In genomic region chr18:79421275-79421857, GRCh38 we compare ENCODE assay signal across 15 cellular contexts. TPM values are rescaled to one million over a fixed set of nuclear protein-coding genes. Genes with fewer than 3 reads are reported as not detected.
DNase-seq lines count a peak whose midpoint lies in the region; ATAC-seq and TF ChIP-seq lines count a peak whose summit lies in the region.
"Had no signal": no experiment of that assay in that cellular context is flagged by ENCODE, and none has a peak within 500 bp of the region (broad histone marks: within the 10 kb centered on the region; RNA-seq: fewer than 3 reads in every experiment).

No MANE protein-coding gene starts in this region.

- no peaks in the 10 kb centered on the region for H3K27me3 Mint-ChIP-seq in activated T-cell treated with anti-CD3 and anti-CD28 coated beads, Interleukin-2, amount 50 U/mL, for 24 hours
- H3K27me3 Mint-ChIP-seq in activated T-cell treated with anti-CD3 and anti-CD28 coated beads, Interleukin-2, amount 50 U/mL, for 4 hours (ENCODE audit: low read depth), result no peaks in the 10 kb centered on the region
- H3K27me3 Mint-ChIP-seq in naive thymus-derived CD4-positive, alpha-beta T cell, result no peaks in the 10 kb centered on the region

- no peak overlapping the region for H3K4me3 Mint-ChIP-seq in activated T-cell treated with anti-CD3 and anti-CD28 coated beads, Interleukin-2, amount 50 U/mL, for 24 hours
- no peak overlapping the region for H3K4me3 Mint-ChIP-seq in activated T-cell treated with anti-CD3 and anti-CD28 coated beads, Interleukin-2, amount 50 U/mL, for 4 hours
- no peak overlapping the region for H3K4me3 Mint-ChIP-seq in naive thymus-derived CD4-positive, alpha-beta T cell

- peaks cover 0 to 4% of the 10 kb centered on the region in 2 donors for H3K4me1 ChIP-seq in naive thymus-derived CD4-positive, alpha-beta T cell (ENCODE audit: control insufficient read depth in 2 of 2, insufficient read depth in 2 of 2, low read length in 2 of 2)
- H3K4me1 ChIP-seq in PC-3 (ENCODE audit: insufficient read depth, low read length), result no peaks in the 10 kb centered on the region
- H3K4me1 ChIP-seq: SJCRH30 had no signal

- H3K36me3 ChIP-seq in naive thymus-derived CD4-positive, alpha-beta T cell (ENCODE audit: control insufficient read depth in 2 of 3, insufficient read depth in 3 of 3, low read length in 3 of 3), result peaks cover 0 to 67% (median 11%) of the 10 kb centered on the region in 3 experiments
- H3K36me3 ChIP-seq in PC-3 (ENCODE audit: low read depth, low read length), result no peaks in the 10 kb centered on the region
- H3K36me3 ChIP-seq: SJCRH30 had no signal

- ATAC-seq in activated T-cell treated with anti-CD3 and anti-CD28 coated beads, Interleukin-2, amount 50 U/mL, for 4 hours, result no peak
- ATAC-seq in HG02943 (IDR thresholded peaks at IDR 0.05; ENCODE audit: low read depth, unreplicated experiment), result peak; percentile 9
- ATAC-seq in naive thymus-derived CD4-positive, alpha-beta T cell, result peak; percentile 16
- no peak for ATAC-seq in PC-3
- no peak for ATAC-seq in GM21526 (IDR thresholded peaks at IDR 0.05; ENCODE audit: low FRiP score, unreplicated experiment)
- no peak for ATAC-seq in HG03175 (IDR thresholded peaks at IDR 0.05; ENCODE audit: unreplicated experiment)

- no peak overlapping the region for H3K4me2 ChIP-seq in PC-3 (ENCODE audit: low read length)

- H3K9me3 ChIP-seq in naive thymus-derived CD4-positive, alpha-beta T cell (ENCODE audit: control insufficient read depth in 2 of 3, low read length in 3 of 3), result no peaks in the 10 kb centered on the region
- no peaks in the 10 kb centered on the region for H3K9me3 ChIP-seq in PC-3 (ENCODE audit: low read length)
- H3K9me3 ChIP-seq: SJCRH30 had no signal

- H3K4me1 Mint-ChIP-seq in activated T-cell treated with anti-CD3 and anti-CD28 coated beads, Interleukin-2, amount 50 U/mL, for 24 hours (ENCODE audit: low read depth), result peaks cover 40% of the 10 kb centered on the region
- peaks cover 17% of the 10 kb centered on the region for H3K4me1 Mint-ChIP-seq in activated T-cell treated with anti-CD3 and anti-CD28 coated beads, Interleukin-2, amount 50 U/mL, for 4 hours (ENCODE audit: low read depth)
- H3K4me1 Mint-ChIP-seq in naive thymus-derived CD4-positive, alpha-beta T cell, result peaks cover 12 to 54% (median 35%) of the 10 kb centered on the region in 7 donors

- H3F3A ChIP-seq in PC-3 (ENCODE audit: low read length, unreplicated experiment), result no peaks in the 10 kb centered on the region

- TF ChIP-seq CTCF in PC-3 (conservative IDR thresholded peaks at IDR 0.05; ENCODE audit: low read depth, low read length), result no peak

- intact Hi-C loops in naive thymus-derived CD4-positive, alpha-beta T cell (cut with micrococcal nuclease), result no loop called here
- intact Hi-C loops in PC-3 (cut with micrococcal nuclease), result no loop called here

- H3K27ac Mint-ChIP-seq in activated T-cell treated with anti-CD3 and anti-CD28 coated beads, Interleukin-2, amount 50 U/mL, for 24 hours, result peak overlapping the region; percentile 86
- H3K27ac Mint-ChIP-seq in naive thymus-derived CD4-positive, alpha-beta T cell, result peak overlapping the region in 1 of 9 donors; percentile 33

- no peak overlapping the region for H3K4me3 ChIP-seq in naive thymus-derived CD4-positive, alpha-beta T cell (ENCODE audit: low read length)
- no peak overlapping the region for H3K4me3 ChIP-seq in PC-3 (ENCODE audit: low read length)
- H3K4me3 ChIP-seq: SJCRH30 had no signal

- H2AFZ ChIP-seq in PC-3 (ENCODE audit: low read length), result no peak overlapping the region

- DNase-seq in activated T-cell treated with anti-CD3 and anti-CD28 coated beads, Interleukin-2, amount 50 U/mL, for 24 hours, result no peak
- no peak for DNase-seq in activated T-cell treated with anti-CD3 and anti-CD28 coated beads, Interleukin-2, amount 50 U/mL, for 4 hours
- no peak for DNase-seq in naive thymus-derived CD4-positive, alpha-beta T cell
- DNase-seq in PC-3 (no peak), NCI-H1417 treated with DMSO at 0.1 percent for 48 hours (lab: John Stamatoyannopoulos, UW) (no peak)
- DNase-seq: EL, HCEC 1CT, NCI-H1048, NCI-H1694, NCI-H524, SJCRH30 had no signal

- no peaks in the 10 kb centered on the region for H3K79me2 ChIP-seq in PC-3 (ENCODE audit: low read length)

- no peak overlapping the region for H3K27ac ChIP-seq in naive thymus-derived CD4-positive, alpha-beta T cell (ENCODE audit: low read depth, low read length)
- no peak overlapping the region for H3K27ac ChIP-seq in PC-3 (ENCODE audit: low read length)
- H3K27ac ChIP-seq: SJCRH30 had no signal

- no peaks in the 10 kb centered on the region for H3K9me3 Mint-ChIP-seq in activated T-cell treated with anti-CD3 and anti-CD28 coated beads, Interleukin-2, amount 50 U/mL, for 24 hours
- no peaks in the 10 kb centered on the region for H3K9me3 Mint-ChIP-seq in activated T-cell treated with anti-CD3 and anti-CD28 coated beads, Interleukin-2, amount 50 U/mL, for 4 hours
- H3K9me3 Mint-ChIP-seq in naive thymus-derived CD4-positive, alpha-beta T cell, result peaks cover 0 to 5% (median 0%) of the 10 kb centered on the region in 11 donors

- H3K9me2 ChIP-seq in PC-3 (replicated peaks; ENCODE audit: low read length), result no peaks in the 10 kb centered on the region

- CTCF ChIA-PET in naive thymus-derived CD4-positive, alpha-beta T cell (lab: Charles Lee), result no interaction called here
- CTCF ChIA-PET in PC-3 (lab: Charles Lee), result no interaction called here

- H3K27me3 ChIP-seq in naive thymus-derived CD4-positive, alpha-beta T cell (ENCODE audit: control insufficient read depth in 2 of 2, insufficient read depth in 2 of 2, low read length in 2 of 2), result no peaks in the 10 kb centered on the region
- H3K27me3 ChIP-seq in PC-3 (ENCODE audit: low read length), result no peaks in the 10 kb centered on the region
- H3K27me3 ChIP-seq: SJCRH30 had no signal

- POLR2A ChIA-PET in naive thymus-derived CD4-positive, alpha-beta T cell (lab: Charles Lee), result no interaction called here
- POLR2A ChIA-PET in PC-3 (lab: Charles Lee; ENCODE audit: unreplicated experiment), result no interaction called here

- no peak overlapping the region for H3K9ac ChIP-seq in PC-3 (ENCODE audit: low read length)

- peaks cover 80% of the 10 kb centered on the region for H3K36me3 Mint-ChIP-seq in activated T-cell treated with anti-CD3 and anti-CD28 coated beads, Interleukin-2, amount 50 U/mL, for 24 hours (ENCODE audit: low read depth)
- peaks cover 24% of the 10 kb centered on the region for H3K36me3 Mint-ChIP-seq in activated T-cell treated with anti-CD3 and anti-CD28 coated beads, Interleukin-2, amount 50 U/mL, for 4 hours (ENCODE audit: insufficient read depth)
- H3K36me3 Mint-ChIP-seq in naive thymus-derived CD4-positive, alpha-beta T cell, result peaks cover 11 to 27% (median 14%) of the 10 kb centered on the region in 5 donors

- no TSS peak for BruUV-seq in PC-3 (replicated peaks; lab: Mats Ljungman, UMichigan)

- no peaks in the 10 kb centered on the region for H4K20me1 ChIP-seq in PC-3 (ENCODE audit: low read length)

RNA-seq across cellular contexts. Expression of gene NFATC1, which starts 25.6 kb away (rescaled TPM):
- total RNA-seq in activated T-cell treated with anti-CD3 and anti-CD28 coated beads, Interleukin-2, amount 50 U/mL, for 4 hours, result 10 to 100 TPM; 62.7 to 80.8 (median 75.2) TPM
- total RNA-seq in naive thymus-derived CD4-positive, alpha-beta T cell, result 10 to 100 TPM; 44.3 to 87.2 (median 53.8) TPM
- 10 to 100 TPM; 27.1 to 49.9 TPM for polyA plus RNA-seq in naive thymus-derived CD4-positive, alpha-beta T cell
- 5.9 and 9.8 TPM in 2 replicates for total RNA-seq in PC-3 (2014; rRNA removed)
- total RNA-seq: RPMI7951 had no signal

Comparison
In these comparisons a context has a peak if more than half of its experiments do, and no peak if none do; other contexts are left out.
1. ATAC-seq: peak in HG02943 (single experiment) and naive thymus-derived CD4-positive, alpha-beta T cell (single experiment); none in activated T-cell treated with anti-CD3 and anti-CD28 coated beads, Interleukin-2, amount 50 U/mL, for 4 hours (0 of 2), PC-3 (single experiment), GM21526 (single experiment) and HG03175 (single experiment).